Comparison of ENCODE assay signal across 6 cellular contexts in genomic region chr17:39739020-39739884, GRCh38. TPM values are rescaled to one million over a fixed set of nuclear protein-coding genes. Genes with fewer than 3 reads are reported as not detected.
DNase-seq lines count a peak whose midpoint lies in the region; ATAC-seq and TF ChIP-seq lines count a peak whose summit lies in the region.

No MANE protein-coding gene starts in this region.

- DNase-seq in H7 (peak; percentile 90), memory B cell (ENCODE audit: low spot score in 2 of 2) (no peak), cortex of kidney (lab: John Stamatoyannopoulos, UW) (no peak)

- H3K36me3 ChIP-seq in H7 (replicated peaks; ENCODE audit: control insufficient read depth, insufficient read depth, low read length) = peaks cover 12% of the 10 kb centered on the region

- ATAC-seq in SK-N-SH treated with all-trans-retinoic acid at 6 μM for 48 hours (0 out of 3 replicates have a peak, but pooled peaks have one; percentile 10), memory B cell (ENCODE audit: low read depth) (peak; percentile 8), HG03469 (IDR thresholded peaks at IDR 0.05; ENCODE audit: unreplicated experiment) (no peak), HG02938 (IDR thresholded peaks at IDR 0.05; ENCODE audit: unreplicated experiment) (no peak)

- H3K4me3 Mint-ChIP-seq in memory B cell = peak overlapping the region; percentile 88

- H3K4me3 ChIP-seq in H7 (ENCODE audit: insufficient read depth, low read depth, low read length) = peak overlapping the region; percentile 80

- no peaks in the 10 kb centered on the region for H3K9me3 Mint-ChIP-seq in memory B cell

- peaks cover 24% of the 10 kb centered on the region for H3K4me1 Mint-ChIP-seq in memory B cell

- no peaks in the 10 kb centered on the region for H3K27me3 ChIP-seq in H7 (ENCODE audit: control insufficient read depth, insufficient read depth, low read length)

- H3K27me3 Mint-ChIP-seq in memory B cell = peaks cover 28% of the 10 kb centered on the region

- peaks cover 2% of the 10 kb centered on the region for H3K36me3 Mint-ChIP-seq in memory B cell

- no peak overlapping the region for H3K27ac Mint-ChIP-seq in memory B cell

TF ChIP-seq in SK-N-SH treated with all-trans-retinoic acid at 6 μM for 48 hours, 23 proteins besides CTCF, POLR2A, EP300 and RAD21:
- no peak for TF ChIP-seq CSRNP3 (CRISPR knock-in tag; IDR thresholded peaks at IDR 0.05)
- TF ChIP-seq GLIS3 (CRISPR knock-in tag; IDR thresholded peaks at IDR 0.05) = no peak
- no peak for TF ChIP-seq OSR1 (CRISPR knock-in tag; IDR thresholded peaks at IDR 0.05)
- no peak for TF ChIP-seq ESRRG (CRISPR knock-in tag; IDR thresholded peaks at IDR 0.05)
- TF ChIP-seq SNAI2 (CRISPR knock-in tag; IDR thresholded peaks at IDR 0.05) = no peak
- TF ChIP-seq ZFP3 (CRISPR knock-in tag; IDR thresholded peaks at IDR 0.05) = no peak
- no peak for TF ChIP-seq CSDC2 (CRISPR knock-in tag; IDR thresholded peaks at IDR 0.05)
- TF ChIP-seq ZNF8 (CRISPR knock-in tag; IDR thresholded peaks at IDR 0.05) = no peak
- TF ChIP-seq RARB (CRISPR knock-in tag; IDR thresholded peaks at IDR 0.05) = no peak
TF ChIP-seq in SK-N-SH treated with all-trans-retinoic acid at 6 μM for 48 hours: peak in this region for 0.

RNA-seq across cellular contexts. Expression of gene GRB7, which starts 1.5 kb away (rescaled TPM):
- total RNA-seq in H7 (2014; rRNA removed; shearing (Covaris generic)) = 34.3 and 61.6 TPM in 2 replicates

RNA-seq across cellular contexts. Expression of gene MIEN1, which starts 8.9 kb away (rescaled TPM):
- total RNA-seq in H7 (2014; rRNA removed; shearing (Covaris generic)) = 47.7 and 56.1 TPM in 2 replicates

RNA-seq across cellular contexts. Expression of gene ERBB2, which starts 39.4 kb away (rescaled TPM):
- total RNA-seq in H7 (2014; rRNA removed; shearing (Covaris generic)) = 186 and 207 TPM in 2 replicates

RNA-seq across cellular contexts. Expression of gene PGAP3, which starts 51.4 kb away (rescaled TPM):
- 15.9 and 17.6 TPM in 2 replicates for total RNA-seq in H7 (2014; rRNA removed; shearing (Covaris generic))

Comparison
In these comparisons a context has a peak if more than half of its experiments do, and no peak if none do; other contexts are left out.
1. ATAC-seq: peak in SK-N-SH treated with all-trans-retinoic acid at 6 μM for 48 hours (single experiment) and memory B cell (single experiment); none in HG03469 (single experiment) and HG02938 (single experiment).